1 cellular context compared by ENCODE assay signal in genomic region chr4:33160126-33160525, GRCh38.
TF ChIP-seq lines count a peak whose summit lies in the region.

No MANE protein-coding gene starts in this region.

TF ChIP-seq in IMR-90, 13 proteins besides CTCF, POLR2A, EP300 and RAD21 (continued from another document):
- TF ChIP-seq RCOR1 (IDR thresholded peaks at IDR 0.05; ENCODE audit: insufficient replicate concordance, low read length), result no peak
- no peak for TF ChIP-seq FOS (IDR thresholded peaks at IDR 0.05; ENCODE audit: low read depth, low read length)
- no peak for TF ChIP-seq MAZ (IDR thresholded peaks at IDR 0.05; ENCODE audit: borderline replicate concordance, low read depth, low read length)
- no peak for TF ChIP-seq USF2 (IDR thresholded peaks at IDR 0.05; ENCODE audit: low read depth, low read length)
- TF ChIP-seq CEBPB (IDR thresholded peaks at IDR 0.05; ENCODE audit: low read depth, low read length), result peak; percentile 45; the same call in 1 of the 2 replicates
- no peak for TF ChIP-seq CHD1 (IDR thresholded peaks at IDR 0.05; ENCODE audit: low read depth, low read length)
TF ChIP-seq in IMR-90: peak in this region for 2.
